19 cellular contexts compared by ENCODE assay signal in genomic region chr7:37265006-37265405, GRCh38.
A peak's percentile ranks its signal among the peaks of the same experiment; 100 is the strongest.
DNase-seq lines count a peak whose midpoint lies in the region; ATAC-seq and TF ChIP-seq lines count a peak whose summit lies in the region.
"Had no signal": no experiment of that assay in that cellular context is flagged by ENCODE, and none has a peak within 500 bp of the region (broad histone marks: within the 10 kb centered on the region; RNA-seq: fewer than 3 reads in every experiment).

No MANE protein-coding gene starts in this region.

- H3K36me3 Mint-ChIP-seq in activated T-cell treated with anti-CD3 and anti-CD28 coated beads, Interleukin-2, amount 50 U/mL, for 72 hours (ENCODE audit: insufficient read depth in 2 of 2), result peaks cover 0 to 4% of the 10 kb centered on the region in 2 donors
- H3K36me3 Mint-ChIP-seq in natural killer cell treated with Interleukin-12 subunit alpha and Interleukin-12 subunit beta and Interleukin-15 and Interleukin-18, amount 100 ng/mL, for 72 hours, result no peaks in the 10 kb centered on the region
- H3K36me3 Mint-ChIP-seq: WTC11 had no signal

- H3K9me3 Mint-ChIP-seq in activated T-cell treated with anti-CD3 and anti-CD28 coated beads, Interleukin-2, amount 50 U/mL, for 72 hours, result no peaks in the 10 kb centered on the region
- no peaks in the 10 kb centered on the region for H3K9me3 Mint-ChIP-seq in natural killer cell treated with Interleukin-12 subunit alpha and Interleukin-12 subunit beta and Interleukin-15 and Interleukin-18, amount 100 ng/mL, for 72 hours
- H3K9me3 Mint-ChIP-seq: GM23338, neural crest cell, WTC11 had no signal

- no peak overlapping the region for H3K9ac ChIP-seq in Loucy (ENCODE audit: low read depth, low read length, poor library complexity, severe bottlenecking)

- no peaks in the 10 kb centered on the region for H3K9me2 ChIP-seq in Loucy (replicated peaks; ENCODE audit: low read depth, low read length)

- H3K27me3 ChIP-seq in Loucy (ENCODE audit: insufficient read depth, low read length, poor library complexity, severe bottlenecking) (no peaks in the 10 kb centered on the region), dorsolateral prefrontal cortex (no peaks in the 10 kb centered on the region), right atrium auricular region (no peaks in the 10 kb centered on the region)
- H3K27me3 ChIP-seq: cardiac muscle cell, gastrocnemius medialis, testis had no signal

- no peaks in the 10 kb centered on the region for H3F3A ChIP-seq in Loucy (ENCODE audit: low read depth)

- TF ChIP-seq CTCF in Loucy (conservative IDR thresholded peaks at IDR 0.05; ENCODE audit: low read length) (no peak), dorsolateral prefrontal cortex (IDR thresholded peaks at IDR 0.05 in 54 of 56, conservative IDR thresholded peaks at IDR 0.05 in 2 of 56; ENCODE audit: low read depth in 1 of 56, partially characterized antibody in 56 of 56) (no peak), right atrium auricular region (IDR thresholded peaks at IDR 0.05) (no peak)

- no peak overlapping the region for H2AFZ ChIP-seq in Loucy (ENCODE audit: low read length)
- H2AFZ ChIP-seq: GM23338 had no signal

- H3K4me1 ChIP-seq in Loucy (ENCODE audit: insufficient read depth, low read length, poor library complexity, severe bottlenecking), result peaks cover 16% of the 10 kb centered on the region
- no peaks in the 10 kb centered on the region for H3K4me1 ChIP-seq in right atrium auricular region
- H3K4me1 ChIP-seq: gastrocnemius medialis, testis had no signal

- no peak overlapping the region for H3K4me3 Mint-ChIP-seq in activated T-cell treated with anti-CD3 and anti-CD28 coated beads, Interleukin-2, amount 50 U/mL, for 72 hours
- no peak overlapping the region for H3K4me3 Mint-ChIP-seq in natural killer cell treated with Interleukin-12 subunit alpha and Interleukin-12 subunit beta and Interleukin-15 and Interleukin-18, amount 100 ng/mL, for 72 hours
- H3K4me3 Mint-ChIP-seq: GM23338, neural crest cell, WTC11 had no signal

- H3K27me3 Mint-ChIP-seq in activated T-cell treated with anti-CD3 and anti-CD28 coated beads, Interleukin-2, amount 50 U/mL, for 72 hours (ENCODE audit: low read depth), result no peaks in the 10 kb centered on the region
- H3K27me3 Mint-ChIP-seq in natural killer cell treated with Interleukin-12 subunit alpha and Interleukin-12 subunit beta and Interleukin-15 and Interleukin-18, amount 100 ng/mL, for 72 hours, result no peaks in the 10 kb centered on the region

- peaks cover 15% of the 10 kb centered on the region for H4K20me1 ChIP-seq in Loucy (ENCODE audit: insufficient read depth, low read length, poor library complexity, severe bottlenecking)

- DNase-seq in activated T-cell treated with anti-CD3 and anti-CD28 coated beads, Interleukin-2, amount 50 U/mL, for 72 hours, result no peak
- no peak for DNase-seq in activated T-cell treated with anti-CD3 and anti-CD28 coated beads, Interleukin-2, amount 50 U/mL, for 1 hour
- DNase-seq in dorsolateral prefrontal cortex (no peak), substantia nigra (lab: John Stamatoyannopoulos, UW) (no peak), right atrium auricular region (ENCODE audit: low spot score) (no peak)
- DNase-seq in natural killer cell treated with Interleukin-12 subunit alpha and Interleukin-12 subunit beta and Interleukin-15 and Interleukin-18, amount 100 ng/mL, for 72 hours (ENCODE audit: low spot score), result no peak
- DNase-seq: activated gamma-delta T cell; amygdala; gastrocnemius medialis; NCI-H526; stimulated activated CD4-positive, alpha-beta T cell treated with anti-CD3 and anti-CD28 coated beads, Interleukin-4, amount 100 ng/mL, for 4 hours; T-helper 1 cell; testis had no signal

- H3K9me3 ChIP-seq in Loucy (ENCODE audit: insufficient read depth, low read depth, low read length) (no peaks in the 10 kb centered on the region), right atrium auricular region (no peaks in the 10 kb centered on the region)
- H3K9me3 ChIP-seq: gastrocnemius medialis, testis had no signal

- peaks cover 51% of the 10 kb centered on the region for H3K79me2 ChIP-seq in Loucy (ENCODE audit: insufficient read depth, low read length)

- peak overlapping the region; percentile 55 for H3K4me2 ChIP-seq in Loucy (ENCODE audit: low read depth, low read length, poor library complexity, severe bottlenecking)
- H3K4me2 ChIP-seq: GM23338 had no signal

- intact Hi-C loops in dorsolateral prefrontal cortex (cut with DNase I), result no loop called here

- no peak for ATAC-seq in activated T-cell treated with anti-CD3 and anti-CD28 coated beads, Interleukin-2, amount 50 U/mL, for 72 hours (replicated peaks in 1 of 2)
- ATAC-seq in natural killer cell treated with Interleukin-12 subunit alpha and Interleukin-12 subunit beta and Interleukin-15 and Interleukin-18, amount 100 ng/mL, for 72 hours, result no peak
- no peak for ATAC-seq in HG03025 (IDR thresholded peaks at IDR 0.05; ENCODE audit: low FRiP score, unreplicated experiment)
- ATAC-seq: gastrocnemius medialis, GM23338, WTC11 had no signal

- peak overlapping the region; percentile 29 for H3K27ac Mint-ChIP-seq in activated T-cell treated with anti-CD3 and anti-CD28 coated beads, Interleukin-2, amount 50 U/mL, for 72 hours
- peak overlapping the region in 1 of 2 donors; percentile 3 for H3K27ac Mint-ChIP-seq in natural killer cell treated with Interleukin-12 subunit alpha and Interleukin-12 subunit beta and Interleukin-15 and Interleukin-18, amount 100 ng/mL, for 72 hours
- H3K27ac Mint-ChIP-seq: GM23338, WTC11 had no signal

- peak overlapping the region in 56 of 59 donors; percentile 11 to 100 (median 74) for H3K27ac ChIP-seq in dorsolateral prefrontal cortex
- H3K27ac ChIP-seq in substantia nigra (ENCODE audit: low read depth, low read length, poor library complexity, severe bottlenecking), result peak overlapping the region; percentile 76
- H3K27ac ChIP-seq in right atrium auricular region, result no peak overlapping the region
- H3K27ac ChIP-seq: cardiac muscle cell, gastrocnemius medialis, testis had no signal

- no peak overlapping the region for H3K4me3 ChIP-seq in Loucy (ENCODE audit: low read length, poor library complexity, severe bottlenecking)
- H3K4me3 ChIP-seq in dorsolateral prefrontal cortex, result no peak overlapping the region
- no peak overlapping the region for H3K4me3 ChIP-seq in right atrium auricular region
- H3K4me3 ChIP-seq: cardiac muscle cell, gastrocnemius medialis, GM23338, testis had no signal

- H3K4me1 Mint-ChIP-seq in activated T-cell treated with anti-CD3 and anti-CD28 coated beads, Interleukin-2, amount 50 U/mL, for 72 hours (ENCODE audit: low read depth), result peaks cover 5% of the 10 kb centered on the region
- H3K4me1 Mint-ChIP-seq in natural killer cell treated with Interleukin-12 subunit alpha and Interleukin-12 subunit beta and Interleukin-15 and Interleukin-18, amount 100 ng/mL, for 72 hours (ENCODE audit: low read depth in 2 of 2), result peaks cover 17 to 28% of the 10 kb centered on the region in 2 donors

- peaks cover 23% of the 10 kb centered on the region; the same call in 1 of the 2 replicates for H3K36me3 ChIP-seq in Loucy (ENCODE audit: insufficient read depth, low read length)
- H3K36me3 ChIP-seq in right atrium auricular region, result no peaks in the 10 kb centered on the region
- H3K36me3 ChIP-seq: cardiac muscle cell, gastrocnemius medialis had no signal

Comparison
In these comparisons a context has a peak if more than half of its experiments do, and no peak if none do; other contexts are left out.
1. H3K27ac ChIP-seq: peak in dorsolateral prefrontal cortex (56 of 59) and substantia nigra (single experiment); none in right atrium auricular region (0 of 2).